ENCODE assay signal across 8 cellular contexts in the genomic region with DNA sequence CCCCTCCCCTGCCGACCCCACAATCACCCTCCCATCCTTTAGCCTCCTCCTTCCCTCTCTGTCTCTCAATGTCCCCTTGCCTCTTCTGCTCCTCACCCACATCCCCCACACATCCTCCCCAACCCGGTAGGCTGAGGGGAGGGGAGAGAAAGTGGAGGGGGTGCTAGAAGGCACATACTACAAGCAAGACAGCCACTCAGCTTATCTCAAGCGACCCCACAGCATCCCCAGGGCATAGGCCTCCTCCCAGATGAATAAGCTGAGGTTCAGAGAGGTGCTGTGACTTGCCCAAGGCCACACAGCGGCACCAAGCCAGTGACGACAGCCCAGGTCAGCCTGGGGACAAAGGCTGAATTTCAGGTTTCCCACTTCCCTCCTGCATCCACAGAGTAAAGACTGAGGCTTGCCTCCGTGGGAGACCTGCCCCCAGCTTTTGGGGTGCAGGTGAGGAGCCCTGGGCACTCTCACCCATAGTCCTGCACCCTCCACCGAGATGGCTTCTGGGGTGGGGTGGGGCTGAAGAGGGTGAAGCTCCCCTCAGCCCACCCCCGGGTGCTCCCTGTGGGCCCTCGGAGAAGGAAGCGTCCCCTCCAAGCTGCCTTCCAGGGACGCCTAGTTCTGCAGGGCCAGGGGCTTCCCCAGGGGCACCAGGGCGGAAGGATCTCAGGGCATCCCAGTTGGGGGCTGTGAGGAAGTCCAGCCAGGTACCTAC. TPM values are rescaled to one million over a fixed set of nuclear protein-coding genes. Genes with fewer than 3 reads are reported as not detected.
DNase-seq lines count a peak whose midpoint lies in the region; ATAC-seq and TF ChIP-seq lines count a peak whose summit lies in the region.

No MANE protein-coding gene starts in this region.

- no peaks in the 10 kb centered on the region for H3K36me3 ChIP-seq in stomach

- no peak for TF ChIP-seq EP300 in stomach (IDR thresholded peaks at IDR 0.05)

- 40 to 55% (median 43%) methylated on average over 9 to 12 of the region's 12 CpGs for WGBS in stomach, 5 donors

- H3K27me3 ChIP-seq in stomach = peaks cover 5 to 67% (median 11%) of the 10 kb centered on the region in 3 donors

- no peak for ATAC-seq in GM18858 (IDR thresholded peaks at IDR 0.05; ENCODE audit: unreplicated experiment)

- peak; percentile 66 for DNase-seq in activated effector memory CD4-positive, alpha-beta T cell treated with anti-CD3 and anti-CD28 coated beads, Interleukin-2, amount 50 U/mL, for 16 hours
- DNase-seq in activated effector memory CD4-positive, alpha-beta T cell treated with Interleukin-2 at 50 U/mL for 16 hours = no peak
- peak; percentile 13 for DNase-seq in OCI-M1 (lab: John Stamatoyannopoulos, UW)
- DNase-seq in fibroblast of mammary gland (ENCODE audit: low read depth) = no peak
- DNase-seq in stomach = no peak
- no peak for DNase-seq in mucosa of gallbladder (ENCODE audit: low spot score)
- DNase-seq in stimulated activated CD4-positive, alpha-beta T cell treated with anti-CD3 and anti-CD28 coated beads, Interleukin-2, amount 100 ng/mL, for 24 hours = no peak

- no peak for TF ChIP-seq POLR2A in stomach (IDR thresholded peaks at IDR 0.05)

- H3K27ac ChIP-seq in stomach = peak overlapping the region; percentile 19 to 85 (median 67)

- H3K4me1 ChIP-seq in stomach = peaks cover 0 to 58% (median 16%) of the 10 kb centered on the region in 4 donors

- no peaks in the 10 kb centered on the region for H3K9me3 ChIP-seq in stomach

- H3K4me3 ChIP-seq in fibroblast of mammary gland (ENCODE audit: control insufficient read depth, low read depth, low read length) (peak overlapping the region; percentile 55), stomach (peak overlapping the region; percentile 35 to 49 (median 44))

- intact Hi-C loops in stomach (cut with DNase I; ENCODE audit: low total_unique reads) = no loop called here

- TF ChIP-seq CTCF in fibroblast of mammary gland (conservative IDR thresholded peaks at IDR 0.05; ENCODE audit: control insufficient read depth, insufficient read depth, low read depth, low read length) (no peak), stomach (IDR thresholded peaks at IDR 0.05) (no peak)

RNA-seq across cellular contexts. Expression of a gene that starts 0.5 kb away (rescaled TPM):
- 10 to 100 TPM in 3 of 5 donors, 1 to 10 TPM in 2; 1.8 to 50.4 (median 14.2) TPM for total RNA-seq in stomach
- 10 to 100 TPM; 17.6 to 23.8 (median 22.8) TPM for polyA plus RNA-seq in stomach
- 46.4 TPM for total RNA-seq in mucosa of gallbladder

RNA-seq across cellular contexts. Expression of a gene that starts 31.3 kb away (rescaled TPM):
- total RNA-seq in stomach (under 1 TPM in 1 of 5 donors, not detected in 4; 0.37 TPM), mucosa of gallbladder (0.06 TPM)
- under 1 TPM in 2 of 3 donors, not detected in 1; 0.05 to 0.12 TPM for polyA plus RNA-seq in stomach

RNA-seq across cellular contexts. Expression of a gene that starts 38.8 kb away (rescaled TPM):
- total RNA-seq in stomach (10 to 100 TPM in 2 of 5 donors, 1 to 10 TPM in 2, not detected in 1; 4.2 to 77.0 (median 12.5) TPM), mucosa of gallbladder (24.1 TPM)
- 1 to 10 TPM; 1.9 to 6.0 (median 5.0) TPM for polyA plus RNA-seq in stomach

RNA-seq across cellular contexts. Expression of a gene that starts 55.5 kb away (rescaled TPM):
- total RNA-seq in stomach = 10 to 100 TPM in 1 of 5 donors, 1 to 10 TPM in 2, under 1 TPM in 1, not detected in 1; 0.45 to 10.4 (median 3.0) TPM
- 1 to 10 TPM; 2.3 to 4.5 (median 4.1) TPM for polyA plus RNA-seq in stomach
- total RNA-seq in mucosa of gallbladder = 7.2 TPM

Comparison
In these comparisons a context has a peak if more than half of its experiments do, and no peak if none do; other contexts are left out.
1. DNase-seq: peak in activated effector memory CD4-positive, alpha-beta T cell treated with anti-CD3 and anti-CD28 coated beads, Interleukin-2, amount 50 U/mL, for 16 hours (single experiment) and OCI-M1 (single experiment); none in activated effector memory CD4-positive, alpha-beta T cell treated with Interleukin-2 at 50 U/mL for 16 hours (single experiment), fibroblast of mammary gland (single experiment), stomach (single experiment), mucosa of gallbladder (single experiment) and stimulated activated CD4-positive, alpha-beta T cell treated with anti-CD3 and anti-CD28 coated beads, Interleukin-2, amount 100 ng/mL, for 24 hours (0 of 2).